9 cellular contexts compared by ENCODE assay signal in the genomic region with DNA sequence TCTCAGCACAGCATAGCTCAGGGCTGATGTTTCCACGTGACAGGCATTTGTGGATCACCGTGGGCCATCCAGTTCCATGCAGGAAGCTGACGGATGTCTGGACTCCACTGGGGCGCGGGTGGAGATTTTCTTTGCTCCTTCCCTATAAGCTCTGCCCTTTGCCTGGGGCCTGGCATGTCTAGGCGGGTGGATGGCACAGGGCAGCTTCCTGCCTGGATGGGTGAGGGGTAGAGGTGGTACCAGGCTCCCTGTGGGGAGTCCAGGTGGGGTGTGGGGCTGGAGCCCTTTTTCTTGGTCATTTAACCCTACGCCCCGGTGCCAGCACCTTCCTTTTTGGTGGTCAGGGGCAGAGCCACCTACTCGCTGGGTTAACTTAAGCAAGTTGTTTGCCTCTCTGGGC. TPM values are rescaled to one million over a fixed set of nuclear protein-coding genes. Genes with fewer than 3 reads are reported as not detected.
DNase-seq lines count a peak whose midpoint lies in the region; ATAC-seq and TF ChIP-seq lines count a peak whose summit lies in the region.
"Had no signal": no experiment of that assay in that cellular context is flagged by ENCODE, and none has a peak within 500 bp of the region (broad histone marks: within the 10 kb centered on the region; RNA-seq: fewer than 3 reads in every experiment).

No MANE protein-coding gene starts in this region.

- no peak overlapping the region for H3K27ac Mint-ChIP-seq in activated CD8-positive, alpha-beta T cell treated with anti-CD3 and anti-CD28 coated beads, Interleukin-2, amount 10 ng/mL, durations not matched to agents 7 days and 5 days
- H3K27ac Mint-ChIP-seq in activated CD8-positive, alpha-beta T cell treated with anti-CD3 and anti-CD28 coated beads for 36 hours = no peak overlapping the region
- H3K27ac Mint-ChIP-seq: activated T-cell treated with anti-CD3 and anti-CD28 coated beads, Interleukin-2, amount 50 U/mL, for 72 hours had no signal

- H3K27me3 ChIP-seq in WERI-Rb-1 (ENCODE audit: insufficient read depth, low read depth, severe bottlenecking) (no peaks in the 10 kb centered on the region), mesendoderm (ENCODE audit: insufficient read depth, low read length, poor library complexity) (no peaks in the 10 kb centered on the region), suprapubic skin (peaks cover 10% of the 10 kb centered on the region)

- no peak overlapping the region for H4K5ac ChIP-seq in mesendoderm (ENCODE audit: low read length)

- peaks cover 48% of the 10 kb centered on the region for H3K36me3 Mint-ChIP-seq in activated CD8-positive, alpha-beta T cell treated with anti-CD3 and anti-CD28 coated beads, Interleukin-2, amount 10 ng/mL, durations not matched to agents 7 days and 5 days (ENCODE audit: low read depth)
- H3K36me3 Mint-ChIP-seq in activated CD8-positive, alpha-beta T cell treated with anti-CD3 and anti-CD28 coated beads for 36 hours (ENCODE audit: low read depth) = peaks cover 14% of the 10 kb centered on the region

- peak overlapping the region; percentile 87 for H3K4me3 Mint-ChIP-seq in activated CD8-positive, alpha-beta T cell treated with anti-CD3 and anti-CD28 coated beads, Interleukin-2, amount 10 ng/mL, durations not matched to agents 7 days and 5 days
- H3K4me3 Mint-ChIP-seq in activated CD8-positive, alpha-beta T cell treated with anti-CD3 and anti-CD28 coated beads for 36 hours = no peak overlapping the region

- no peak for ATAC-seq in activated CD8-positive, alpha-beta T cell treated with anti-CD3 and anti-CD28 coated beads, Interleukin-2, amount 10 ng/mL, durations not matched to agents 7 days and 5 days
- ATAC-seq in activated CD8-positive, alpha-beta T cell treated with anti-CD3 and anti-CD28 coated beads for 36 hours = no peak
- ATAC-seq in HG03457 (IDR thresholded peaks at IDR 0.05; ENCODE audit: unreplicated experiment) (no peak), GM21526 (IDR thresholded peaks at IDR 0.05; ENCODE audit: low FRiP score, unreplicated experiment) (no peak)

- H3K4me3 ChIP-seq in WERI-Rb-1 (ENCODE audit: low read depth, low read length) (no peak overlapping the region), mesendoderm (ENCODE audit: low read length) (no peak overlapping the region), suprapubic skin (peak overlapping the region; percentile 54)

- no peak overlapping the region for H3K23ac ChIP-seq in mesendoderm (ENCODE audit: low read length)

- H3K4me1 Mint-ChIP-seq in activated CD8-positive, alpha-beta T cell treated with anti-CD3 and anti-CD28 coated beads, Interleukin-2, amount 10 ng/mL, durations not matched to agents 7 days and 5 days (ENCODE audit: low read depth) = peaks cover 51% of the 10 kb centered on the region
- peaks cover 43% of the 10 kb centered on the region for H3K4me1 Mint-ChIP-seq in activated CD8-positive, alpha-beta T cell treated with anti-CD3 and anti-CD28 coated beads for 36 hours (ENCODE audit: low read depth)

- intact Hi-C loops in activated CD8-positive, alpha-beta T cell treated with anti-CD3 and anti-CD28 coated beads for 36 hours (cut with micrococcal nuclease) = loop anchor here (1.0 kb wide), 1 partner anchor 11 kb away; the partner anchor contains the start of gene FAM110A

- no peaks in the 10 kb centered on the region for H3K79me2 ChIP-seq in mesendoderm (ENCODE audit: control insufficient read depth, insufficient read depth, low read length)

- TF ChIP-seq POLR2A in suprapubic skin (IDR thresholded peaks at IDR 0.05) = no peak

- H3K4me2 ChIP-seq in mesendoderm (ENCODE audit: low read length) = no peak overlapping the region

- peak overlapping the region; percentile 58 for H3K56ac ChIP-seq in mesendoderm (ENCODE audit: low read length)

- H3K18ac ChIP-seq in mesendoderm (ENCODE audit: low read length) = no peak overlapping the region

- CTCF ChIA-PET in activated CD8-positive, alpha-beta T cell treated with anti-CD3 and anti-CD28 coated beads, Interleukin-2, amount 10 ng/mL, durations not matched to agents 7 days and 5 days (lab: Charles Lee) = interaction anchor here (1.0 to 1.8 kb wide), 3 partner anchors 11 to 26 kb away, joined by 3 to 5 read pairs (median 4); partner anchors contain the start of gene FAM110A
- CTCF ChIA-PET in activated CD8-positive, alpha-beta T cell treated with anti-CD3 and anti-CD28 coated beads for 36 hours (lab: Charles Lee) = interaction anchor here (0.9 to 1.1 kb wide), 3 partner anchors 8 to 10 kb away, joined by 3 to 4 read pairs (median 3); partner anchors contain the start of gene FAM110A

- no peaks in the 10 kb centered on the region for H3K9me3 Mint-ChIP-seq in activated CD8-positive, alpha-beta T cell treated with anti-CD3 and anti-CD28 coated beads, Interleukin-2, amount 10 ng/mL, durations not matched to agents 7 days and 5 days (ENCODE audit: insufficient read depth)
- H3K9me3 Mint-ChIP-seq in activated CD8-positive, alpha-beta T cell treated with anti-CD3 and anti-CD28 coated beads for 36 hours = no peaks in the 10 kb centered on the region
- H3K9me3 Mint-ChIP-seq: activated T-cell treated with anti-CD3 and anti-CD28 coated beads, Interleukin-2, amount 50 U/mL, for 72 hours had no signal

- no peak overlapping the region for H2BK5ac ChIP-seq in mesendoderm (ENCODE audit: low read length)

- H3K4me1 ChIP-seq in mesendoderm (ENCODE audit: control insufficient read depth, low read depth, low read length) = peaks cover 6% of the 10 kb centered on the region
- H3K4me1 ChIP-seq in suprapubic skin = peaks cover 72% of the 10 kb centered on the region

- H3K36me3 ChIP-seq in WERI-Rb-1 (peaks cover 12% of the 10 kb centered on the region), mesendoderm (ENCODE audit: control insufficient read depth, insufficient read depth, low read length) (no peaks in the 10 kb centered on the region), suprapubic skin (no peaks in the 10 kb centered on the region)

- H3K27ac ChIP-seq in WERI-Rb-1 (peak overlapping the region; percentile 37), mesendoderm (ENCODE audit: low read depth, low read length) (no peak overlapping the region), suprapubic skin (peak overlapping the region; percentile 65)

- no peak for TF ChIP-seq EP300 in suprapubic skin (IDR thresholded peaks at IDR 0.05)

- H3K4ac ChIP-seq in mesendoderm (ENCODE audit: low read depth, low read length) = no peak overlapping the region

- H2AK5ac ChIP-seq in mesendoderm (ENCODE audit: low read length) = peak overlapping the region; percentile 50

- no peak for TF ChIP-seq CTCF in activated CD8-positive, alpha-beta T cell treated with anti-CD3 and anti-CD28 coated beads for 36 hours (IDR thresholded peaks at IDR 0.05)
- TF ChIP-seq CTCF in WERI-Rb-1 (IDR thresholded peaks at IDR 0.05; ENCODE audit: low read depth, low read length) (no peak), suprapubic skin (IDR thresholded peaks at IDR 0.05) (no peak)

- DNase-seq in activated CD8-positive, alpha-beta T cell treated with anti-CD3 and anti-CD28 coated beads, Interleukin-2, amount 10 ng/mL, durations not matched to agents 7 days and 5 days = no peak
- no peak for DNase-seq in activated CD8-positive, alpha-beta T cell treated with anti-CD3 and anti-CD28 coated beads for 36 hours
- DNase-seq in WERI-Rb-1 (no peak), mesendoderm (no peak), suprapubic skin (ENCODE audit: low spot score in 2 of 2) (no peak), amniotic stem cell (lab: John Stamatoyannopoulos, UW) (no peak)

- POLR2A ChIA-PET in activated CD8-positive, alpha-beta T cell treated with anti-CD3 and anti-CD28 coated beads, Interleukin-2, amount 10 ng/mL, durations not matched to agents 7 days and 5 days (lab: Charles Lee) = interaction anchor here (0.7 to 6.0 kb wide), 4 partner anchors 9 to 431 kb away, joined by 3 to 46 read pairs (median 3); partner anchors contain the start of gene FAM110A
- POLR2A ChIA-PET in activated CD8-positive, alpha-beta T cell treated with anti-CD3 and anti-CD28 coated beads for 36 hours (lab: Charles Lee) = interaction anchor here (1.8 kb wide), 1 partner anchor 10 kb away, joined by 8 read pairs; the partner anchor contains the start of gene FAM110A

- no peak overlapping the region for H2BK15ac ChIP-seq in mesendoderm (replicated peaks; ENCODE audit: low read depth)

- peak overlapping the region; percentile 43 for H3K9ac ChIP-seq in mesendoderm (ENCODE audit: low read length)

- no CpG with 5 or more reads among the region's 9 CpGs for WGBS in mesendoderm (ENCODE audit: extremely low coverage, insufficient coverage, low lambda C conversion rate)
- 56% methylated on average over 9 of the region's 9 CpGs for WGBS in suprapubic skin

- no peak overlapping the region for H4K8ac ChIP-seq in mesendoderm (ENCODE audit: low read depth, low read length)

- no peaks in the 10 kb centered on the region for H3K79me1 ChIP-seq in mesendoderm (ENCODE audit: low read length)

- H3K9me3 ChIP-seq in WERI-Rb-1 (ENCODE audit: severe bottlenecking) (no peaks in the 10 kb centered on the region), suprapubic skin (no peaks in the 10 kb centered on the region)

- no peaks in the 10 kb centered on the region for H3K27me3 Mint-ChIP-seq in activated CD8-positive, alpha-beta T cell treated with anti-CD3 and anti-CD28 coated beads, Interleukin-2, amount 10 ng/mL, durations not matched to agents 7 days and 5 days (ENCODE audit: low read depth)
- no peaks in the 10 kb centered on the region for H3K27me3 Mint-ChIP-seq in activated CD8-positive, alpha-beta T cell treated with anti-CD3 and anti-CD28 coated beads for 36 hours

- H2BK120ac ChIP-seq in mesendoderm (ENCODE audit: low read depth, low read length) = no peak overlapping the region

RNA-seq across cellular contexts. Expression of gene FAM110A, which starts 10.4 kb away (rescaled TPM):
- 10 to 100 TPM; 35.9 to 36.3 TPM for total RNA-seq in activated CD8-positive, alpha-beta T cell treated with anti-CD3 and anti-CD28 coated beads, Interleukin-2, amount 10 ng/mL, durations not matched to agents 7 days and 5 days
- total RNA-seq in activated CD8-positive, alpha-beta T cell treated with anti-CD3 and anti-CD28 coated beads for 36 hours = 10 to 100 TPM; 20.5 to 23.1 TPM
- 7.2 TPM for polyA plus RNA-seq in mesendoderm (2013, experiment 1 of 2)
- polyA plus RNA-seq in mesendoderm (2013, experiment 2 of 2) = 7.3 TPM
- 10 to 100 TPM; 16.9 to 57.0 (median 37.7) TPM for total RNA-seq in suprapubic skin
